16 cellular contexts compared by ENCODE assay signal in the genomic region with DNA sequence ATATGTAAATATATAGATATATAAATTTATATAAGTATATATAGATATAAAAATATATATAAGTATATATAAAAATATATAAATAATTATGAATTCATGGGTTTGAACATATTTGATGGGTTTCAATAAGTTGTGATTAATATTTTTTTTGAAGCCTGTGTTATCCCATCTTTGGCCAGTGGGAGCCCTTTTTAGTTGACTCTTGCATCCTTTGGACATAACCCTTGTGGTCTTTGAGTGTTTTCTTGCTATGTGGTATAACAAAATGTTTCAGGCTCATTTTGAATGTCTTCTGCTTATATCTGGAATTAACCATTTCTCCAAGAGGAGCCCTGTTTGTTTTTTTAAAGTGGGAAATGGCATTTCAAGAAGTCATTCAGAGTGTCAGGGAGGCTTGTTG. TPM values are rescaled to one million over a fixed set of nuclear protein-coding genes. Genes with fewer than 3 reads are reported as not detected.
DNase-seq lines count a peak whose midpoint lies in the region; TF ChIP-seq lines count a peak whose summit lies in the region.
"Had no signal": no experiment of that assay in that cellular context is flagged by ENCODE, and none has a peak within 500 bp of the region (broad histone marks: within the 10 kb centered on the region; RNA-seq: fewer than 3 reads in every experiment).

No MANE protein-coding gene starts in this region.

- in situ Hi-C loops in KBM-7 (cut with MboI; ENCODE audit: low pct_unique_long_range_greater_than_20kb, low sequenced_read_pairs) = no loop called here

- H3K36me3 ChIP-seq in thyroid gland (no peaks in the 10 kb centered on the region), stomach (no peaks in the 10 kb centered on the region)
- H3K36me3 ChIP-seq: breast epithelium had no signal

- no peak overlapping the region for H3K27ac ChIP-seq in thyroid gland
- H3K27ac ChIP-seq in dorsolateral prefrontal cortex = no peak overlapping the region
- H3K27ac ChIP-seq in stomach = no peak overlapping the region
- H3K27ac ChIP-seq: breast epithelium had no signal

- TF ChIP-seq CTCF in GM12864 (IDR thresholded peaks at IDR 0.05; ENCODE audit: low read depth, low read length, missing control alignments) = peak; percentile 25
- TF ChIP-seq CTCF in chondrocyte (IDR thresholded peaks at IDR 0.05) = peak; percentile 50
- TF ChIP-seq CTCF in mesothelial cell of epicardium (IDR thresholded peaks at IDR 0.05; ENCODE audit: unreplicated experiment) = peak; percentile 23
- peak in 2 of 6 experiments; percentile 15 to 17 for TF ChIP-seq CTCF in thyroid gland (IDR thresholded peaks at IDR 0.05)
- TF ChIP-seq CTCF in dorsolateral prefrontal cortex (IDR thresholded peaks at IDR 0.05 in 54 of 56, conservative IDR thresholded peaks at IDR 0.05 in 2 of 56; ENCODE audit: low read depth in 1 of 56, partially characterized antibody in 56 of 56) = peak in 7 of 56 donors; percentile 11 to 30 (median 20)
- peak in 1 of 7 experiments; percentile 15 for TF ChIP-seq CTCF in stomach (IDR thresholded peaks at IDR 0.05)

- intact Hi-C loops in thyroid gland (cut with DNase I) = no loop called here
- intact Hi-C loops in dorsolateral prefrontal cortex (cut with DNase I) = loop anchor here in 1 of 2 donors (5.0 kb wide), 1 partner anchor 33 kb away; no protein-coding TSS in a partner anchor
- intact Hi-C loops in stomach (cut with DNase I; ENCODE audit: low total_unique reads) = no loop called here

- TF ChIP-seq POLR2A in thyroid gland (IDR thresholded peaks at IDR 0.05) (no peak), stomach (IDR thresholded peaks at IDR 0.05) (no peak)

- TF ChIP-seq EP300 in stomach (IDR thresholded peaks at IDR 0.05) = no peak

- peaks cover 35 to 53% of the 10 kb centered on the region in 2 donors for H3K4me1 ChIP-seq in thyroid gland
- peaks cover 0 to 26% (median 13%) of the 10 kb centered on the region in 4 donors for H3K4me1 ChIP-seq in stomach

- H3K36me3 Mint-ChIP-seq in chondrocyte (ENCODE audit: low read depth) (no peaks in the 10 kb centered on the region), mesothelial cell of epicardium (no peaks in the 10 kb centered on the region)

- no peaks in the 10 kb centered on the region for H3K9me3 ChIP-seq in thyroid gland
- no peaks in the 10 kb centered on the region for H3K9me3 ChIP-seq in stomach
- H3K9me3 ChIP-seq: breast epithelium had no signal

- H3K4me3 Mint-ChIP-seq in chondrocyte (ENCODE audit: unreplicated experiment) = no peak overlapping the region
- no peak overlapping the region for H3K4me3 Mint-ChIP-seq in mesothelial cell of epicardium
- H3K4me3 Mint-ChIP-seq: activated naive CD8-positive, alpha-beta T cell treated with anti-CD3 and anti-CD28 coated beads, Interleukin-2, amount 10 ng/mL, durations not matched to agents 7 days and 5 days; activated T-helper 17 cell treated with anti-CD3 and anti-CD28 coated beads, Interleukin-2, amount 50 U/mL, for 72 hours had no signal

- H3K27ac Mint-ChIP-seq in chondrocyte (ENCODE audit: unreplicated experiment) (no peak overlapping the region), mesothelial cell of epicardium (no peak overlapping the region)
- H3K27ac Mint-ChIP-seq: activated naive CD8-positive, alpha-beta T cell treated with anti-CD3 and anti-CD28 coated beads, Interleukin-2, amount 10 ng/mL, durations not matched to agents 7 days and 5 days; activated T-helper 17 cell treated with anti-CD3 and anti-CD28 coated beads, Interleukin-2, amount 50 U/mL, for 72 hours had no signal

- DNase-seq in GM12864 (ENCODE audit: low read depth) (no peak), KBM-7 (peak; percentile 15), chondrocyte (ENCODE audit: low spot score) (no peak), mesothelial cell of epicardium (ENCODE audit: low spot score in 2 of 2, unreplicated experiment in 2 of 2) (no peak), thyroid gland (no peak), dorsolateral prefrontal cortex (no peak), stomach (no peak)
- DNase-seq: activated CD4-positive, alpha-beta T cell treated with anti-CD3 and anti-CD28 coated beads for 4 hours; activated naive CD8-positive, alpha-beta T cell treated with anti-CD3 and anti-CD28 coated beads, Interleukin-2, amount 10 ng/mL, durations not matched to agents 7 days and 5 days; dermis blood vessel endothelial cell; head of caudate nucleus; NCI-H1092 treated with DMSO at 0.1 percent for 48 hours; NCI-H2081; NCI-H510A had no signal

- H3K9me3 Mint-ChIP-seq in chondrocyte (ENCODE audit: low read depth) (no peaks in the 10 kb centered on the region), mesothelial cell of epicardium (no peaks in the 10 kb centered on the region)

- H3K4me3 ChIP-seq in GM12864 (ENCODE audit: low read depth, low read length) = no peak overlapping the region
- no peak overlapping the region for H3K4me3 ChIP-seq in thyroid gland (replicated peaks in 1 of 3)
- no peak overlapping the region for H3K4me3 ChIP-seq in dorsolateral prefrontal cortex
- no peak overlapping the region for H3K4me3 ChIP-seq in stomach
- H3K4me3 ChIP-seq: breast epithelium had no signal

- H3K27me3 Mint-ChIP-seq in chondrocyte (ENCODE audit: low read depth) (no peaks in the 10 kb centered on the region), mesothelial cell of epicardium (ENCODE audit: low read depth) (no peaks in the 10 kb centered on the region)
- H3K27me3 Mint-ChIP-seq: activated naive CD8-positive, alpha-beta T cell treated with anti-CD3 and anti-CD28 coated beads, Interleukin-2, amount 10 ng/mL, durations not matched to agents 7 days and 5 days; activated T-helper 17 cell treated with anti-CD3 and anti-CD28 coated beads, Interleukin-2, amount 50 U/mL, for 72 hours had no signal

- peaks cover 38% of the 10 kb centered on the region for H3K4me1 Mint-ChIP-seq in chondrocyte (ENCODE audit: low read depth)
- peaks cover 6% of the 10 kb centered on the region for H3K4me1 Mint-ChIP-seq in mesothelial cell of epicardium

- no peaks in the 10 kb centered on the region for H3K27me3 ChIP-seq in thyroid gland
- no peaks in the 10 kb centered on the region for H3K27me3 ChIP-seq in dorsolateral prefrontal cortex
- no peaks in the 10 kb centered on the region for H3K27me3 ChIP-seq in stomach
- H3K27me3 ChIP-seq: breast epithelium had no signal

RNA-seq across cellular contexts. Expression of a gene that starts 15.2 kb away (rescaled TPM):
- total RNA-seq in chondrocyte = 53.5 to 57.5 TPM (median 53.6 TPM) in 3 replicates
- total RNA-seq in mesothelial cell of epicardium = 10.9 to 12.8 TPM (median 12.1 TPM) in 3 replicates
- 10 to 100 TPM; 36.9 to 71.3 (median 42.7) TPM for total RNA-seq in thyroid gland
- 10 to 100 TPM; 14.6 to 37.3 (median 24.4) TPM for total RNA-seq in dorsolateral prefrontal cortex
- total RNA-seq in stomach = 10 to 100 TPM in 4 of 5 donors, 1 to 10 TPM in 1; 4.1 to 36.8 (median 26.4) TPM
- polyA plus RNA-seq in stomach = 1 to 10 TPM; 2.6 to 4.7 (median 3.2) TPM

RNA-seq across cellular contexts. Expression of a gene that starts 20.8 kb away (rescaled TPM):
- 48.5 to 53.1 TPM (median 50.1 TPM) in 3 replicates for total RNA-seq in chondrocyte
- total RNA-seq in mesothelial cell of epicardium = 28.2 to 30.2 TPM (median 29.2 TPM) in 3 replicates
- total RNA-seq in thyroid gland = 10 to 100 TPM; 44.5 to 63.3 (median 59.1) TPM
- total RNA-seq in dorsolateral prefrontal cortex = 10 to 100 TPM; 16.8 to 37.2 (median 26.7) TPM
- total RNA-seq in stomach = 10 to 100 TPM in 4 of 5 donors, 1 to 10 TPM in 1; 8.7 to 39.8 (median 22.5) TPM
- 10 to 100 TPM in 1 of 3 donors, 1 to 10 TPM in 2; 4.8 to 11.0 (median 8.8) TPM for polyA plus RNA-seq in stomach
